Comparison of ENCODE assay signal across 8 cellular contexts in the genomic region with DNA sequence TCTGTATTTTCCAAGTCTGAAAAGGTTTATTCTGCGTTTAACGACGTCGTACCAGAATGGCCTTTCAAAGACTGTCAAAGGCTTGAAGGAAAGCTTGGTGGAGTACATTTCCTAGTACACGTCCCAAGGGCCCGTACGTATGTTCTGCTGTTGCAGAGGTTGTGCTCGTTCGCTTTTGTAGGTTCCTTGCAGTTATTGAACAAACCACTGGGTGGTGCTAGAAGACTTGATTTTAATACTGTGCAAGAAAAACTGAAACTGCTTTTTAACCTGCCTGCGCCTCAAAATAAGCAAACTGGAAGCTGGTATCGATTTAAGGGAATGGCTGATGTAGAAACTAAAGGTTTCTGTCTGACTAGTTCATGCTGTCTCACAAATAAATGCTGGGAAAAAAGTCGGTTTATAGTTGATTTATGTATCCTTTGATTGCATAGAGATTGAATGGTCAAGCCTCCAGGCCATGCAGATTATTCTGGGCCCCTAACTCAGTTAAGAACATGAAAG. TPM values are rescaled to one million over a fixed set of nuclear protein-coding genes. Genes with fewer than 3 reads are reported as not detected.
A peak's percentile ranks its signal among the peaks of the same experiment; 100 is the strongest.
DNase-seq lines count a peak whose midpoint lies in the region; ATAC-seq and TF ChIP-seq lines count a peak whose summit lies in the region.

No MANE protein-coding gene starts in this region.

- peak; percentile 90 for TF ChIP-seq CTCF in DND-41 (IDR thresholded peaks at IDR 0.05; ENCODE audit: borderline replicate concordance, extremely low read depth, low read length, poor library complexity, severe bottlenecking)
- peak; percentile 71 for TF ChIP-seq CTCF in astrocyte of the cerebellum (IDR thresholded peaks at IDR 0.05; ENCODE audit: low read depth, low read length, missing control alignments)
- TF ChIP-seq CTCF in sigmoid colon (IDR thresholded peaks at IDR 0.05) = peak; percentile 74 to 93 (median 90)

- peak overlapping the region; percentile 70 for H3K4me3 Mint-ChIP-seq in T-helper 17 cell

- H3K27ac ChIP-seq in DND-41 (ENCODE audit: low read length) = no peak overlapping the region
- no peak overlapping the region for H3K27ac ChIP-seq in right cardiac atrium (ENCODE audit: low read length)
- peak overlapping the region; percentile 6 to 32 (median 14) for H3K27ac ChIP-seq in sigmoid colon

- H2AFZ ChIP-seq in DND-41 (ENCODE audit: low read depth, low read length) = no peak overlapping the region

- H3K9me3 ChIP-seq in DND-41 (ENCODE audit: insufficient read depth, low read length, severe bottlenecking) = no peaks in the 10 kb centered on the region
- H3K9me3 ChIP-seq in T-helper 17 cell (ENCODE audit: control insufficient read depth, low read length, poor library complexity, severe bottlenecking) = no peaks in the 10 kb centered on the region
- H3K9me3 ChIP-seq in right cardiac atrium (ENCODE audit: control insufficient read depth, low read length) = no peaks in the 10 kb centered on the region
- H3K9me3 ChIP-seq in sigmoid colon = no peaks in the 10 kb centered on the region

- no peaks in the 10 kb centered on the region for H3K27me3 Mint-ChIP-seq in T-helper 17 cell

- H3K79me2 ChIP-seq in DND-41 (ENCODE audit: insufficient read depth, low read length) = peaks cover 81% of the 10 kb centered on the region

- H3K27ac Mint-ChIP-seq in T-helper 17 cell = peak overlapping the region; percentile 100

- DNase-seq in DND-41 = peak; percentile 73
- DNase-seq in H4 (ENCODE audit: low spot score) = peak; percentile 79
- peak; percentile 49 for DNase-seq in NCI-H1436 treated with DMSO at 0.1 percent for 48 hours (lab: John Stamatoyannopoulos, UW)
- DNase-seq in T-helper 17 cell = peak; percentile 20 to 70 (median 47)
- peak; percentile 88 for DNase-seq in astrocyte of the cerebellum (ENCODE audit: low read depth)
- no peak for DNase-seq in right cardiac atrium
- DNase-seq in sigmoid colon = peak; percentile 85

- TF ChIP-seq POLR2A in sigmoid colon (IDR thresholded peaks at IDR 0.05) = no peak

- H3K4me1 Mint-ChIP-seq in T-helper 17 cell = peaks cover 70% of the 10 kb centered on the region

- H3K4me2 ChIP-seq in DND-41 (ENCODE audit: insufficient read depth, low read length) = no peak overlapping the region

- H3K4me1 ChIP-seq in DND-41 (ENCODE audit: insufficient read depth, low read length) (0 out of 2 replicates have a peak, but pooled peaks cover 3% of the 10 kb centered on the region), right cardiac atrium (ENCODE audit: control insufficient read depth, insufficient read depth, low read length) (peaks cover 4% of the 10 kb centered on the region), sigmoid colon (peaks cover 0 to 75% (median 38%) of the 10 kb centered on the region in 4 donors)

- no peak for TF ChIP-seq EP300 in sigmoid colon (IDR thresholded peaks at IDR 0.05)

- H3K9ac ChIP-seq in DND-41 (ENCODE audit: low read depth, low read length) = no peak overlapping the region

- intact Hi-C loops in right cardiac atrium (cut with DNase I) = loop anchor here in 3 of 4 donors (2.0 to 10.0 kb wide), 3 partner anchors 198 to 330 kb away; no protein-coding TSS in a partner anchor
- intact Hi-C loops in sigmoid colon (cut with DNase I) = loop anchor here (1.0 kb wide), 2 partner anchors 198 to 216 kb away; no protein-coding TSS in a partner anchor

- peak; percentile 89 for ATAC-seq in DND-41 (ENCODE audit: insufficient read depth, low read depth)
- peak; percentile 43 for ATAC-seq in T-helper 17 cell
- ATAC-seq in right cardiac atrium = peak; percentile 56 to 78
- no peak for ATAC-seq in GM19328 (IDR thresholded peaks at IDR 0.05; ENCODE audit: unreplicated experiment)

- H3K4me3 ChIP-seq in DND-41 (ENCODE audit: low read depth in 1 of 2, low read length in 2 of 2) = no peak overlapping the region
- H3K4me3 ChIP-seq in astrocyte of the cerebellum (ENCODE audit: low read depth, low read length) = no peak overlapping the region
- no peak overlapping the region for H3K4me3 ChIP-seq in right cardiac atrium (ENCODE audit: low read length)
- H3K4me3 ChIP-seq in sigmoid colon = peak overlapping the region in 1 of 4 donors; percentile 9

- peaks cover 77% of the 10 kb centered on the region for H4K20me1 ChIP-seq in DND-41 (ENCODE audit: insufficient read depth, low read length)

- H3K36me3 Mint-ChIP-seq in T-helper 17 cell (ENCODE audit: low read depth) = no peaks in the 10 kb centered on the region

- WGBS in right cardiac atrium = 11% methylated on average over 12 of the region's 12 CpGs
- 9 to 10% methylated on average over 12 of the region's 12 CpGs for WGBS in sigmoid colon, 2 donors

- in situ Hi-C loops in astrocyte of the cerebellum (cut with HindIII; ENCODE audit: low sequenced_read_pairs) = loop anchor here (10.0 kb wide), 1 partner anchor 220 kb away; no protein-coding TSS in a partner anchor

- H3K36me3 ChIP-seq in DND-41 (ENCODE audit: insufficient read depth, low read length) (peaks cover 51% of the 10 kb centered on the region), sigmoid colon (no peaks in the 10 kb centered on the region)

- H3K27me3 ChIP-seq in DND-41 (ENCODE audit: insufficient read depth, low read length, poor library complexity) = no peaks in the 10 kb centered on the region
- H3K27me3 ChIP-seq in right cardiac atrium (ENCODE audit: control insufficient read depth, insufficient read depth) = no peaks in the 10 kb centered on the region
- no peaks in the 10 kb centered on the region for H3K27me3 ChIP-seq in sigmoid colon

RNA-seq across cellular contexts. Expression of a gene that starts 54.6 kb away (rescaled TPM):
- total RNA-seq in H4 (2014; rRNA removed; shearing (Covaris generic)) = 48.5 and 79.5 TPM in 2 replicates
- total RNA-seq in T-helper 17 cell (100 to 1,000 TPM; 169 to 221 TPM), right cardiac atrium (10 to 100 TPM; 45.5 to 66.5 (median 62.9) TPM), sigmoid colon (10 to 100 TPM; 43.9 to 64.3 (median 53.1) TPM)
- polyA plus RNA-seq in right cardiac atrium (25.8 TPM), sigmoid colon (10 to 100 TPM; 17.1 to 36.7 (median 31.2) TPM)

Comparison
In these comparisons a context has a peak if more than half of its experiments do, and no peak if none do; other contexts are left out.
1. DNase-seq: peak in DND-41 (single experiment), H4 (single experiment), NCI-H1436 treated with DMSO at 0.1 percent for 48 hours (single experiment), T-helper 17 cell (3 of 3), astrocyte of the cerebellum (single experiment) and sigmoid colon (single experiment); none in right cardiac atrium (0 of 3).
2. H3K27ac ChIP-seq: peak in sigmoid colon (4 of 4); none in DND-41 (single experiment) and right cardiac atrium (single experiment).
3. Peak in every context shown above with its lines, with median percentiles within 50 percentile points of each other: CTCF ChIP-seq.